Comparison of ENCODE assay signal across 28 cellular contexts in the genomic region with DNA sequence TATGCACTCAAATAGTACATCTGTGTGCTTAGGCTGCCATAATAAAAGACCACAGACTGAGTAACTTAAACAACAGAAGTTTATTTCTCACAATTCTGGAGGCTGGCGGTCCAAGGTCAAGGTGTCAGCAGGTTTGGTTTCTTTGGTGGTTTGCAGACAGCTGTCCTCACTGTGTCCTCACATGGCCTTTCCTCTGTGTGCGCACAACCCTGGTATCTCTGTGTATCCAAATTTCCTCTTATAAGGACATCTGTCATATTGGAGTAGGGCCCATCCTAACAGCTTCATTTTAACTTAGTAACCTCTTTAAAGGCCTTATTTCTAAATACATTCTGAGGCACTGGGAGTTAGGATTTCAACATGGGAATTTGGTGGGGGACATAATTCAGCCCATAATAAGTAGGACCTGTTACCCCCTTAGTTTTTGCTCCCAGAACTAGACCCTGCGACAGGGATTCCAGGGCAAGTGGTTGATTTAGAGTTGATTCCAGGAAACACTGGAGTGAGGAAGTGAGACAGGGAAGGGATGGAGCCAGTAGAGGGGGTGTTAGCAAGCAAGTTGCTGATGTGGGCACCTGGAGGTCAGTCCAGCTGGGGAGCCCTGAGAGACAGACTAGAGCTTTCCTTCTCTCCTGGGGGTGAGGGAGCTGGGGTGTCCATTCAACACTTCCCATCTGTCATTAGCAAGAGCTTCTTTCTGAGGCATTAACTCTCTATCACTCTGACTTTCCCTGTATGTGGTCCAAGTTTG. TPM values are rescaled to one million over a fixed set of nuclear protein-coding genes. Genes with fewer than 3 reads are reported as not detected.
DNase-seq lines count a peak whose midpoint lies in the region; ATAC-seq, FAIRE-seq and TF ChIP-seq lines count a peak whose summit lies in the region.
"Had no signal": no experiment of that assay in that cellular context is flagged by ENCODE, and none has a peak within 500 bp of the region (broad histone marks: within the 10 kb centered on the region; RNA-seq: fewer than 3 reads in every experiment).

No MANE protein-coding gene starts in this region.

- peak overlapping the region; percentile 37; the same call in 1 of the 2 replicates for H3K4me2 ChIP-seq in K562 (ENCODE audit: insufficient read depth, low read length)

- CTCF ChIA-PET in K562 (lab: Yijun Ruan, JAX; ENCODE audit: low intra/inter-chr PET ratio) = no interaction called here

- H3K9ac ChIP-seq in K562 (ENCODE audit: insufficient read depth in 1 of 2, low read depth in 2 of 2, low read length in 2 of 2) = no peak overlapping the region

- no peak; the same call in 1 of the 2 replicates for TF ChIP-seq CTCF in AG10803 (conservative IDR thresholded peaks at IDR 0.05; ENCODE audit: low read length)
- TF ChIP-seq CTCF in K562 (IDR thresholded peaks at IDR 0.05 in 2 of 3, conservative IDR thresholded peaks at IDR 0.05 in 1 of 3; ENCODE audit: insufficient read depth in 2 of 3, low read depth in 1 of 3, low read length in 3 of 3) = no peak; a peak in 1 of 6 replicates

- FAIRE-seq in HTR-8/SVneo (lab: Jason Lieb, UNC) (peak; percentile 48), K562 (lab: Jason Lieb, UNC) (peak; percentile 51)
- FAIRE-seq: GM12878 had no signal

- 35% methylated on average over 3 of the region's 3 CpGs for WGBS in K562 (ENCODE audit: insufficient coverage, low coverage, missing lambda C conversion rate)

- DNase-seq in AG10803 (ENCODE audit: low read depth) (peak; percentile 38), HTR-8/SVneo (ENCODE audit: insufficient read length, low spot score) (no peak), K562 (ENCODE audit: extremely low read depth in 1 of 4, low spot score in 3 of 4) (no peak), left ventricle myocardium superior (peak; percentile 23), NCI-H82 treated with DMSO at 0.1 percent for 48 hours (lab: John Stamatoyannopoulos, UW; ENCODE audit: unreplicated experiment) (no peak)
- DNase-seq in stimulated activated naive CD4-positive, alpha-beta T cell (lab: John Stamatoyannopoulos, UW) = no peak
- DNase-seq: activated CD4-positive, alpha-beta T cell treated with anti-CD3 and anti-CD28 coated beads, Interleukin-2, amount 10 ng/mL, durations not matched to agents 7 days and 5 days; activated effector memory CD4-positive, alpha-beta T cell treated with anti-CD3 and anti-CD28 coated beads, Interleukin-2, amount 50 U/mL, for 16 hours; activated naive CD8-positive, alpha-beta T cell treated with anti-CD3 and anti-CD28 coated beads for 36 hours; activated T-cell treated with anti-CD3 and anti-CD28 coated beads, Interleukin-2, amount 50 U/mL, for 1 hour; aorta; BE2C; CD8-positive, alpha-beta T cell; cortex of kidney; foreskin fibroblast; heart left ventricle; lower lobe of right lung; midbrain; NCI-H1092; NCI-H187 treated with DMSO at 0.1 percent for 48 hours; occipital lobe; OCI-M1; transverse colon had no signal

- no TSS peak for BruUV-seq in K562 (replicated peaks; lab: Mats Ljungman, UMichigan)

- intact Hi-C loops in K562 (cut with micrococcal nuclease) (no loop called here), left ventricle myocardium superior (cut with micrococcal nuclease) (no loop called here)

- no peak overlapping the region for H2AFZ ChIP-seq in K562 (ENCODE audit: low read depth, low read length)

- no peaks in the 10 kb centered on the region for H3K79me2 ChIP-seq in K562 (ENCODE audit: control insufficient read depth, insufficient read depth, low read length)

- H3K4me1 ChIP-seq in K562 (replicated peaks in 1 of 2; ENCODE audit: control insufficient read depth in 2 of 2, insufficient read depth in 2 of 2, low read length in 2 of 2) = peaks cover 13 to 19% of the 10 kb centered on the region in 2 experiments; a peak in 4 of 5 replicates
- H3K4me1 ChIP-seq: BE2C, lower lobe of right lung, transverse colon had no signal

- ATAC-seq in K562 (peak; percentile 42; the same call in 1 of the 3 replicates), left ventricle myocardium superior (peak; percentile 73), GM19023 (IDR thresholded peaks at IDR 0.05; ENCODE audit: unreplicated experiment) (no peak), HG03045 (IDR thresholded peaks at IDR 0.05; ENCODE audit: unreplicated experiment) (no peak)
- ATAC-seq: CD8-positive, alpha-beta T cell; GM12878; naive thymus-derived CD8-positive, alpha-beta T cell had no signal

- no peaks in the 10 kb centered on the region for H3K9me1 ChIP-seq in K562 (ENCODE audit: control insufficient read depth, insufficient read depth, low read length)

- POLR2A ChIA-PET in K562 (lab: Yijun Ruan, JAX) = interaction anchor here (0.5 kb wide), 1 partner anchor 595 kb away, joined by 3 read pairs; no protein-coding TSS in a partner anchor

- TF ChIP-seq RAD21 in K562 (CRISPR knock-in tag; conservative IDR thresholded peaks at IDR 0.05 in 1 of 2, IDR thresholded peaks at IDR 0.05 in 1 of 2) = no peak

- H3K27me3 ChIP-seq in K562 (ENCODE audit: control insufficient read depth in 2 of 2, insufficient read depth in 2 of 2, low read length in 2 of 2) = no peaks in the 10 kb centered on the region
- H3K27me3 ChIP-seq: BE2C, heart left ventricle, transverse colon had no signal

- TF ChIP-seq POLR2A in K562 (conservative IDR thresholded peaks at IDR 0.05) = no peak

- H3K36me3 ChIP-seq in K562 (ENCODE audit: control insufficient read depth, insufficient read depth, low read length) = no peaks in the 10 kb centered on the region
- H3K36me3 ChIP-seq: BE2C, HAP-1, heart left ventricle, lower lobe of right lung, transverse colon had no signal

- no peaks in the 10 kb centered on the region for H3K9me3 ChIP-seq in K562 (replicated peaks; ENCODE audit: control insufficient read depth, insufficient read depth, low read depth, low read length)
- H3K9me3 ChIP-seq: BE2C, HAP-1, heart left ventricle, lower lobe of right lung, transverse colon had no signal

- no peaks in the 10 kb centered on the region for H4K20me1 ChIP-seq in K562 (replicated peaks; ENCODE audit: control insufficient read depth, insufficient read depth, low read length)

- H3K27ac ChIP-seq in K562 (ENCODE audit: extremely low read depth, low read depth, low read length) = no peak overlapping the region
- H3K27ac ChIP-seq: lower lobe of right lung, transverse colon had no signal

- no peak overlapping the region for H3K4me3 ChIP-seq in AG10803 (ENCODE audit: low read length)
- H3K4me3 ChIP-seq in K562 = no peak overlapping the region
- H3K4me3 ChIP-seq: GM12878, HAP-1, heart left ventricle, lower lobe of right lung, transverse colon had no signal

- in situ Hi-C loops in K562 (cut with MboI) = no loop called here

- TF ChIP-seq EP300 in K562 (IDR thresholded peaks at IDR 0.05; ENCODE audit: low read length) = no peak

TF ChIP-seq in K562, 482 proteins besides CTCF, POLR2A, EP300 and RAD21 (continues in another document):
- TF ChIP-seq TARDBP (IDR thresholded peaks at IDR 0.05) (no peak), E2F3 (CRISPR knock-in tag; IDR thresholded peaks at IDR 0.05) (no peak), THRAP3 (IDR thresholded peaks at IDR 0.05; ENCODE audit: borderline replicate concordance) (no peak)

RNA-seq across cellular contexts. Expression of gene ALKBH5, which starts 10.9 kb away (rescaled TPM):
- 13.7 and 27.0 TPM in 2 replicates for total RNA-seq in K562 (2011; cell fraction: chromatin; rRNA removed; ENCODE audit: low replicate concordance)
- total RNA-seq in K562 (2011; cell fraction: nucleolus; rRNA removed) = 25.8 and 27.0 TPM in 2 replicates
- total RNA-seq in K562 (2011; cell fraction: nucleoplasm; rRNA removed) = 21.0 and 29.0 TPM in 2 replicates
- 49.2 and 63.0 TPM in 2 replicates for total RNA-seq in K562 (2014; rRNA removed)
- 34.6 and 37.5 TPM in 2 replicates for total RNA-seq in K562 (2014; rRNA removed; fragmentation: Illumina TruSeq; extraction: Trizol)
- total RNA-seq in K562 (2015; rRNA removed; fragmentation: Illumina TruSeq; extraction: Trizol) = 46.6 and 47.4 TPM in 2 replicates
- 70.0 and 73.8 TPM in 2 replicates for total RNA-seq in K562 (2021)
- polyA plus RNA-seq in K562 (2011; rRNA removed) = 51.7 and 52.6 TPM in 2 replicates
- polyA plus RNA-seq in K562 (2011; cell fraction: cytosol; rRNA removed) = 72.8 and 75.5 TPM in 2 replicates
- 25.7 and 27.6 TPM in 2 replicates for polyA plus RNA-seq in K562 (2011; cell fraction: nucleus; rRNA removed)
- polyA plus RNA-seq in K562 (2012) = 30.7 and 36.5 TPM in 2 replicates
- 47.2 and 52.2 TPM in 2 replicates for polyA plus RNA-seq in K562 (2014; fragmentation: Illumina TruSeq; extraction: Trizol)
- 10 to 100 TPM; 11.4 to 18.0 TPM for polyA plus RNA-seq in K562 (2014; fragmentation: Nextera tagmentation; extraction: Ambion mirVana)
- 38.4 and 48.0 TPM in 2 replicates for polyA plus RNA-seq in K562 (2014; rRNA removed)
- polyA minus RNA-seq in K562 (2011; rRNA and poly(A)+ RNA removed) = 59.1 and 79.4 TPM in 2 replicates
- 74.9 and 81.0 TPM in 2 replicates for polyA minus RNA-seq in K562 (2011; cell fraction: cytosol; rRNA and poly(A)+ RNA removed)
- 12.4 and 19.2 TPM in 2 replicates for polyA minus RNA-seq in K562 (2011; cell fraction: nucleus; rRNA and poly(A)+ RNA removed)
- total RNA-seq in left ventricle myocardium superior = 197 TPM

RNA-seq across cellular contexts. Expression of gene LLGL1, which starts 52.7 kb away (rescaled TPM):
- total RNA-seq in K562 (2011; cell fraction: chromatin; rRNA removed; ENCODE audit: low replicate concordance) = 9.5 and 31.3 TPM in 2 replicates
- total RNA-seq in K562 (2011; cell fraction: nucleolus; rRNA removed) = 21.2 and 23.6 TPM in 2 replicates
- total RNA-seq in K562 (2011; cell fraction: nucleoplasm; rRNA removed) = 13.2 and 14.3 TPM in 2 replicates
- total RNA-seq in K562 (2014; rRNA removed) (8.2 and 11.3 TPM in 2 replicates), K562 (2014; rRNA removed; fragmentation: Illumina TruSeq; extraction: Trizol) (1.4 and 1.7 TPM in 2 replicates), K562 (2015; rRNA removed; fragmentation: Illumina TruSeq; extraction: Trizol) (4.0 and 4.2 TPM in 2 replicates), K562 (2021) (12.4 and 12.9 TPM in 2 replicates), left ventricle myocardium superior (9.0 TPM)
- polyA plus RNA-seq in K562 (2011; rRNA removed) (6.4 and 9.2 TPM in 2 replicates), K562 (2014; fragmentation: Illumina TruSeq; extraction: Trizol) (3.7 and 8.4 TPM in 2 replicates), K562 (2014; fragmentation: Nextera tagmentation; extraction: Ambion mirVana) (under 1 TPM in 1 of 2 experiments, not detected in 1; 0.11 TPM), K562 (2014; rRNA removed) (10.7 and 11.9 TPM in 2 replicates)
- polyA plus RNA-seq in K562 (2011; cell fraction: cytosol; rRNA removed) = 9.5 and 22.7 TPM in 2 replicates
- 16.1 and 20.2 TPM in 2 replicates for polyA plus RNA-seq in K562 (2011; cell fraction: nucleus; rRNA removed)
- polyA plus RNA-seq in K562 (2012) = 7.3 and 10.7 TPM in 2 replicates
- 2.5 and 5.3 TPM in 2 replicates for polyA minus RNA-seq in K562 (2011; rRNA and poly(A)+ RNA removed)
- 8.2 and 8.6 TPM in 2 replicates for polyA minus RNA-seq in K562 (2011; cell fraction: cytosol; rRNA and poly(A)+ RNA removed)
- polyA minus RNA-seq in K562 (2011; cell fraction: nucleus; rRNA and poly(A)+ RNA removed) = 5.5 and 6.7 TPM in 2 replicates

Comparison
In these comparisons a context has a peak if more than half of its experiments do, and no peak if none do; other contexts are left out.
1. DNase-seq: peak in AG10803 (single experiment) and left ventricle myocardium superior (single experiment); none in HTR-8/SVneo (single experiment), K562 (0 of 4), stimulated activated naive CD4-positive, alpha-beta T cell (0 of 6) and NCI-H82 treated with DMSO at 0.1 percent for 48 hours (single experiment).
2. ATAC-seq: peak in K562 (single experiment) and left ventricle myocardium superior (single experiment); none in GM19023 (single experiment) and HG03045 (single experiment).